8 cellular contexts compared by ENCODE assay signal in the genomic region with DNA sequence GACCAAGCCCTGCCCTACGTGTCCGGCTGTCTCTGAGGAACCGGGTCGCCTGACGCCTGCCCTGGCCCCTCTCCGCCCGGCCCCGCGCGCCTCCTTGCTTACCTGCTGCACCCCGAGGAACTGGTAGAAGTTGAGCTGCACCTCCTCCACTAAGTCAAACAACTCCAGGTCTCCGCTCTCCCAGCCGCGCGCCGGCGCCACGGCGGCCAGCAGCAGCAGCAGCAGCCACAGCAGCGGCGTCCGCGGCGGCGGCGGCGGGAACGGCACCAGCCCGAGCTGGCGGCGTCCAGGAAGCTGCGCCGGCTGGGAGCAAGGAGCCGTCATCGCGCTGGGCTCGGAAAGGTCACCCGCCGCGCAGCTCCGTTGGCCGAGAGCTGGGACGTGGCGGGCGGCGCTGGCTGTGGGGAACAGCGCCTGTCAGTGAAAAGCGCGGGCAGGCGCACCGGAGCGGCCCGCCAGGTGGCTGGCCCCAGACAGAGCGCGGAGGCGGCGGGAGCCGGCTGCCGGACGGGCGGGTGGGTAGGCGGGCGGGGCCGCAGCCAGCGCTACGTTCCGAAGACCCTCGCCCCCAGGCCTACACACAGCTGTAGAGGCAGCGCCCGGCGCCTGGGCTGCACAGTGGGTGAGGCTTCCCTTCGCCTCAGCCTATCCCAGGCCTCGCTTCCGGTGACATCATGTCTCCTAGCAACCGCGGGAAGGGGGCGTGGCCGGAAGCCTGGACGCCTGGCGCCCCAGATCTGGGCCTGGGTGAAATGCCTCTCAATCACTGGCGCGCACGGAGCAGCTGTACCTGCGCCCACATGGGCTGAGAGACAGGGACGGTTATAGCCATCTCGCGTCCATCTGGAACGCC. TPM values are rescaled to one million over a fixed set of nuclear protein-coding genes. Genes with fewer than 3 reads are reported as not detected.
DNase-seq lines count a peak whose midpoint lies in the region; ATAC-seq and TF ChIP-seq lines count a peak whose summit lies in the region.

A gene with protein sequence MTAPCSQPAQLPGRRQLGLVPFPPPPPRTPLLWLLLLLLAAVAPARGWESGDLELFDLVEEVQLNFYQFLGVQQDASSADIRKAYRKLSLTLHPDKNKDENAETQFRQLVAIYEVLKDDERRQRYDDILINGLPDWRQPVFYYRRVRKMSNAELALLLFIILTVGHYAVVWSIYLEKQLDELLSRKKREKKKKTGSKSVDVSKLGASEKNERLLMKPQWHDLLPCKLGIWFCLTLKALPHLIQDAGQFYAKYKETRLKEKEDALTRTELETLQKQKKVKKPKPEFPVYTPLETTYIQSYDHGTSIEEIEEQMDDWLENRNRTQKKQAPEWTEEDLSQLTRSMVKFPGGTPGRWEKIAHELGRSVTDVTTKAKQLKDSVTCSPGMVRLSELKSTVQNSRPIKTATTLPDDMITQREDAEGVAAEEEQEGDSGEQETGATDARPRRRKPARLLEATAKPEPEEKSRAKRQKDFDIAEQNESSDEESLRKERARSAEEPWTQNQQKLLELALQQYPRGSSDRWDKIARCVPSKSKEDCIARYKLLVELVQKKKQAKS (minus strand): TSS at position 620 of the 853 bp plus-strand sequence. CDS start 296 bp downstream, at position 324.

- H3K4me3 ChIP-seq in BJ (ENCODE audit: low read depth, low read length) = peak within 1 kb of the TSS; percentile 98

- peaks cover 5% of the 10 kb centered on the region for H3K27me3 ChIP-seq in BJ (ENCODE audit: control insufficient read depth, insufficient read depth, low read length)

- peak; percentile 95 for ATAC-seq in HG03460 (IDR thresholded peaks at IDR 0.05; ENCODE audit: unreplicated experiment)

- POLR2A ChIA-PET in BJ (lab: Charles Lee) = no interaction called here

- peak within 1 kb of the TSS; percentile 90 for H3K27ac ChIP-seq in cingulate gyrus (ENCODE audit: low read depth, low read length)

- DNase-seq in BJ (ENCODE audit: low read depth) = peak; percentile 47
- peak; percentile 56 for DNase-seq in GM19240 (ENCODE audit: insufficient read length, low spot score)
- peak; percentile 44 for DNase-seq in NCI-H524 treated with DMSO at 0.1 percent for 48 hours (lab: John Stamatoyannopoulos, UW)
- peak; percentile 97 to 100 for DNase-seq in activated CD4-positive, alpha-beta T cell treated with anti-CD3 and anti-CD28 coated beads for 4 hours
- DNase-seq in kidney tubule cell (ENCODE audit: low spot score) = peak; percentile 96
- peak; percentile 98 for DNase-seq in stimulated activated CD4-positive, alpha-beta T cell treated with anti-CD3 and anti-CD28 coated beads, Interleukin-1b, Interleukin-23, amount 100 ng/mL, for 24 hours (ENCODE audit: low read depth in 4 of 4, low spot score in 1 of 4)

- H3K36me3 ChIP-seq in BJ (ENCODE audit: control insufficient read depth, insufficient read depth, low read length) = no peaks in the 10 kb centered on the region

- CTCF ChIA-PET in BJ (lab: Yijun Ruan, JAX) = interaction anchor here (0.7 to 3.8 kb wide), 6 partner anchors 7 to 1063 kb away, joined by 3 to 25 read pairs (median 6); no protein-coding TSS in a partner anchor

- TF ChIP-seq CTCF in BJ (IDR thresholded peaks at IDR 0.05; ENCODE audit: insufficient read depth, low read depth, low read length) = no peak

RNA-seq across cellular contexts. Expression of the gene that starts here (rescaled TPM):
- 33.2 and 35.2 TPM in 2 replicates for polyA plus RNA-seq in BJ (2011; rRNA removed)
- polyA minus RNA-seq in BJ (2011; rRNA and poly(A)+ RNA removed) = 14.6 and 29.2 TPM in 2 replicates

Comparison
In these comparisons a context has a peak if more than half of its experiments do, and no peak if none do; other contexts are left out.
1. Peak in every context shown above with its lines: DNase-seq, ATAC-seq, H3K4me3 ChIP-seq and H3K27ac ChIP-seq.
2. DNase-seq: peak in every context shown above with its lines; median percentile 98 in activated CD4-positive, alpha-beta T cell treated with anti-CD3 and anti-CD28 coated beads for 4 hours; 98 in stimulated activated CD4-positive, alpha-beta T cell treated with anti-CD3 and anti-CD28 coated beads, Interleukin-1b, Interleukin-23, amount 100 ng/mL, for 24 hours; 96 in kidney tubule cell; 56 in GM19240; 47 in BJ; 44 in NCI-H524 treated with DMSO at 0.1 percent for 48 hours.